ENCODE assay signal across 22 cellular contexts in genomic region chr16:20952144-20952797, GRCh38. TPM values are rescaled to one million over a fixed set of nuclear protein-coding genes. Genes with fewer than 3 reads are reported as not detected.
DNase-seq lines count a peak whose midpoint lies in the region; ATAC-seq and TF ChIP-seq lines count a peak whose summit lies in the region.
"Had no signal": no experiment of that assay in that cellular context is flagged by ENCODE, and none has a peak within 500 bp of the region (broad histone marks: within the 10 kb centered on the region; RNA-seq: fewer than 3 reads in every experiment).

No MANE protein-coding gene starts in this region.

- WGBS in right lobe of liver (ENCODE audit: insufficient coverage, low coverage, low lambda C conversion rate, missing lambda C conversion rate), result 58% methylated on average over 7 of the region's 8 CpGs

- ATAC-seq in GM23338, result peak; percentile 75
- peak; percentile 67 for ATAC-seq in RWPE2 (ENCODE audit: low read depth)
- ATAC-seq in HG03439 (IDR thresholded peaks at IDR 0.05; ENCODE audit: unreplicated experiment), result no peak
- no peak for ATAC-seq in right lobe of liver
- ATAC-seq: activated CD8-positive, alpha-beta T cell treated with anti-CD3 and anti-CD28 coated beads for 36 hours; activated T-cell treated with anti-CD3 and anti-CD28 coated beads, Interleukin-2, amount 50 U/mL, for 4 hours; heart right ventricle; naive thymus-derived CD8-positive, alpha-beta T cell; stimulated activated naive B cell treated with anti-CD40 and anti-IgM and Interleukin-4, amounts not matched to agents 10 μg/mL and 1 μg/mL and 100 μg/mL, for 72 hours had no signal

- no peak overlapping the region for H3K27ac ChIP-seq in GM23338 (ENCODE audit: low read depth)
- H3K27ac ChIP-seq in RWPE2 (ENCODE audit: poor library complexity, severe bottlenecking), result no peak overlapping the region
- no peak overlapping the region for H3K27ac ChIP-seq in right lobe of liver
- H3K27ac ChIP-seq: heart right ventricle, ovary, sigmoid colon, thyroid gland had no signal

- no peaks in the 10 kb centered on the region; the same call in 2 of the 3 replicates for H3K9me3 Mint-ChIP-seq in GM23338
- H3K9me3 Mint-ChIP-seq: activated CD8-positive, alpha-beta T cell treated with anti-CD3 and anti-CD28 coated beads for 36 hours; activated naive CD4-positive, alpha-beta T cell treated with anti-CD3 and anti-CD28 coated beads, Interleukin-2, amount 10 ng/mL, durations not matched to agents 7 days and 5 days; activated T-cell treated with anti-CD3 and anti-CD28 coated beads, Interleukin-2, amount 50 U/mL, for 4 hours; naive thymus-derived CD8-positive, alpha-beta T cell; stimulated activated naive B cell treated with anti-CD40 and anti-IgM and Interleukin-4, amounts not matched to agents 10 μg/mL and 1 μg/mL and 100 μg/mL, for 72 hours; T-helper 2 cell treated with Interferon-gamma antibody and Interleukin-4, amounts not matched to agents 5 μg/mL and 100 μg/mL, for 36 hours had no signal

- no peak overlapping the region; the same call in 2 of the 3 replicates for H3K4me3 Mint-ChIP-seq in GM23338
- H3K4me3 Mint-ChIP-seq: activated CD8-positive, alpha-beta T cell treated with anti-CD3 and anti-CD28 coated beads for 36 hours; activated naive CD4-positive, alpha-beta T cell treated with anti-CD3 and anti-CD28 coated beads, Interleukin-2, amount 10 ng/mL, durations not matched to agents 7 days and 5 days; activated T-cell treated with anti-CD3 and anti-CD28 coated beads, Interleukin-2, amount 50 U/mL, for 4 hours; naive thymus-derived CD8-positive, alpha-beta T cell; stimulated activated naive B cell treated with anti-CD40 and anti-IgM and Interleukin-4, amounts not matched to agents 10 μg/mL and 1 μg/mL and 100 μg/mL, for 72 hours; T-helper 2 cell treated with Interferon-gamma antibody and Interleukin-4, amounts not matched to agents 5 μg/mL and 100 μg/mL, for 36 hours had no signal

- no peaks in the 10 kb centered on the region for H3K4me1 ChIP-seq in GM23338 (ENCODE audit: insufficient read depth)
- H3K4me1 ChIP-seq in RWPE2 (ENCODE audit: insufficient read depth, poor library complexity, severe bottlenecking), result no peaks in the 10 kb centered on the region
- no peaks in the 10 kb centered on the region for H3K4me1 ChIP-seq in right lobe of liver
- H3K4me1 ChIP-seq: heart right ventricle, sigmoid colon, thyroid gland had no signal

- intact Hi-C loops in right lobe of liver (cut with DNase I), result no loop called here

- peaks cover 7% of the 10 kb centered on the region for H3K27me3 Mint-ChIP-seq in GM23338 (ENCODE audit: insufficient read depth, low read depth, poor library complexity)
- H3K27me3 Mint-ChIP-seq: activated CD8-positive, alpha-beta T cell treated with anti-CD3 and anti-CD28 coated beads for 36 hours had no signal

- no peak overlapping the region; the same call in 1 of the 2 replicates for H3K27ac Mint-ChIP-seq in GM23338
- H3K27ac Mint-ChIP-seq: activated CD8-positive, alpha-beta T cell treated with anti-CD3 and anti-CD28 coated beads for 36 hours; activated naive CD4-positive, alpha-beta T cell treated with anti-CD3 and anti-CD28 coated beads, Interleukin-2, amount 10 ng/mL, durations not matched to agents 7 days and 5 days; naive thymus-derived CD8-positive, alpha-beta T cell; stimulated activated naive B cell treated with anti-CD40 and anti-IgM and Interleukin-4, amounts not matched to agents 10 μg/mL and 1 μg/mL and 100 μg/mL, for 72 hours; T-helper 2 cell treated with Interferon-gamma antibody and Interleukin-4, amounts not matched to agents 5 μg/mL and 100 μg/mL, for 36 hours had no signal

- H3K36me3 Mint-ChIP-seq in GM23338 (ENCODE audit: low read depth), result no peaks in the 10 kb centered on the region
- H3K36me3 Mint-ChIP-seq: activated naive CD4-positive, alpha-beta T cell treated with anti-CD3 and anti-CD28 coated beads, Interleukin-2, amount 10 ng/mL, durations not matched to agents 7 days and 5 days; naive thymus-derived CD8-positive, alpha-beta T cell; stimulated activated naive B cell treated with anti-CD40 and anti-IgM and Interleukin-4, amounts not matched to agents 10 μg/mL and 1 μg/mL and 100 μg/mL, for 72 hours had no signal

- H3K9me3 ChIP-seq in RWPE2 (ENCODE audit: severe bottlenecking) (no peaks in the 10 kb centered on the region), right lobe of liver (no peaks in the 10 kb centered on the region)
- H3K9me3 ChIP-seq: heart right ventricle, ovary, sigmoid colon, thyroid gland had no signal

- no peak for TF ChIP-seq CTCF in GM23338 (conservative IDR thresholded peaks at IDR 0.05; ENCODE audit: low read depth in 2 of 2)
- TF ChIP-seq CTCF in RWPE2 (IDR thresholded peaks at IDR 0.05; ENCODE audit: poor library complexity, severe bottlenecking), result no peak
- TF ChIP-seq CTCF in right lobe of liver (IDR thresholded peaks at IDR 0.05), result no peak

- H3K79me2 ChIP-seq in GM23338 (replicated peaks; ENCODE audit: insufficient read depth), result no peaks in the 10 kb centered on the region

- no peaks in the 10 kb centered on the region for H3K9me2 ChIP-seq in GM23338 (ENCODE audit: insufficient read depth)

- H3K4me1 Mint-ChIP-seq in GM23338, result peaks cover 6% of the 10 kb centered on the region; the same call in 2 of the 3 replicates
- H3K4me1 Mint-ChIP-seq: activated naive CD4-positive, alpha-beta T cell treated with anti-CD3 and anti-CD28 coated beads, Interleukin-2, amount 10 ng/mL, durations not matched to agents 7 days and 5 days; naive thymus-derived CD8-positive, alpha-beta T cell had no signal

- no peaks in the 10 kb centered on the region for H4K20me1 ChIP-seq in GM23338 (replicated peaks; ENCODE audit: insufficient read depth)

- DNase-seq in GM23338 (ENCODE audit: low spot score) (peak; percentile 37), NCI-H146 (lab: John Stamatoyannopoulos, UW) (peak; percentile 45), RWPE2 (ENCODE audit: low spot score) (no peak), left kidney (ENCODE audit: low read depth, low spot score) (peak; percentile 74), GM19240 (ENCODE audit: insufficient read length, low spot score) (no peak), right lobe of liver (no peak)
- DNase-seq in stimulated activated naive CD4-positive, alpha-beta T cell treated with Interleukin-2 at 50 U/mL for 16 hours (lab: John Stamatoyannopoulos, UW), result no peak
- DNase-seq: activated CD8-positive, alpha-beta T cell treated with anti-CD3 and anti-CD28 coated beads for 36 hours; activated naive CD4-positive, alpha-beta T cell treated with anti-CD3 and anti-CD28 coated beads, Interleukin-2, amount 10 ng/mL, durations not matched to agents 7 days and 5 days; activated T-cell treated with anti-CD3 and anti-CD28 coated beads, Interleukin-2, amount 50 U/mL, for 4 hours; heart right ventricle; mesenchymal stem cell; naive thymus-derived CD8-positive, alpha-beta T cell; NCI-H1436 treated with DMSO at 0.1 percent for 48 hours; NCI-H69; OCI-M1; ovary; sigmoid colon; stimulated activated naive B cell treated with anti-CD40 and anti-IgM and Interleukin-4, amounts not matched to agents 10 μg/mL and 1 μg/mL and 100 μg/mL, for 72 hours had no signal

- H3K27me3 ChIP-seq in GM23338 (ENCODE audit: insufficient read depth), result no peaks in the 10 kb centered on the region
- no peaks in the 10 kb centered on the region for H3K27me3 ChIP-seq in RWPE2 (ENCODE audit: insufficient read depth, poor library complexity, severe bottlenecking)
- no peaks in the 10 kb centered on the region for H3K27me3 ChIP-seq in right lobe of liver
- H3K27me3 ChIP-seq: heart right ventricle, ovary, sigmoid colon, thyroid gland had no signal

- no peak for TF ChIP-seq POLR2A in right lobe of liver (IDR thresholded peaks at IDR 0.05)

- no peaks in the 10 kb centered on the region for H3K36me3 ChIP-seq in GM23338 (ENCODE audit: insufficient read depth)
- H3K36me3 ChIP-seq in RWPE2 (ENCODE audit: low read depth), result no peaks in the 10 kb centered on the region
- no peaks in the 10 kb centered on the region for H3K36me3 ChIP-seq in right lobe of liver
- H3K36me3 ChIP-seq: heart right ventricle, ovary, sigmoid colon, thyroid gland had no signal

- H3K4me3 ChIP-seq in GM23338, result no peak overlapping the region
- H3K4me3 ChIP-seq in RWPE2 (ENCODE audit: severe bottlenecking), result no peak overlapping the region
- H3K4me3 ChIP-seq in right lobe of liver, result no peak overlapping the region
- H3K4me3 ChIP-seq: heart right ventricle, ovary, sigmoid colon, thyroid gland had no signal

- H3K4me2 ChIP-seq in GM23338, result no peak overlapping the region

- no peak overlapping the region for H2AFZ ChIP-seq in GM23338

- no peaks in the 10 kb centered on the region for H3F3A ChIP-seq in GM23338 (replicated peaks; ENCODE audit: low read depth)

TF ChIP-seq in GM23338, 12 proteins besides CTCF, POLR2A, EP300 and RAD21 (continues in another document):
- TF ChIP-seq CREB1 (CRISPR knock-in tag; IDR thresholded peaks at IDR 0.05; ENCODE audit: low read depth) (no peak), ZNF114 (CRISPR knock-in tag; IDR thresholded peaks at IDR 0.05) (no peak), ZNF331 (CRISPR knock-in tag; IDR thresholded peaks at IDR 0.05; ENCODE audit: low read depth) (no peak), NANOG (IDR thresholded peaks at IDR 0.05; ENCODE audit: borderline replicate concordance) (no peak), POLR2AphosphoS5 (IDR thresholded peaks at IDR 0.05; ENCODE audit: low read depth) (no peak), EZH2 (IDR thresholded peaks at IDR 0.05; ENCODE audit: low read depth, unreplicated experiment) (no peak)

RNA-seq across cellular contexts. Expression of gene LYRM1, which starts 51.7 kb away (rescaled TPM):
- 18.7 and 19.4 TPM in 2 replicates for total RNA-seq in GM23338 (2014; rRNA removed; shearing (Covaris generic))
- polyA plus RNA-seq in GM23338 (2016; fragmentation: Nextera tagmentation; extraction: Ambion mirVana), result 24.8 and 24.9 TPM in 2 replicates
- 100 to 1,000 TPM in 1 of 6 experiments, 10 to 100 TPM in 5; 32.4 to 102 (median 37.9) TPM for total RNA-seq in right lobe of liver

RNA-seq across cellular contexts. Expression of gene DCUN1D3, which starts 52.1 kb away (rescaled TPM):
- total RNA-seq in GM23338 (2014; rRNA removed; shearing (Covaris generic)), result 13.7 and 16.0 TPM in 2 replicates
- polyA plus RNA-seq in GM23338 (2016; fragmentation: Nextera tagmentation; extraction: Ambion mirVana), result 8.0 and 8.5 TPM in 2 replicates
- 10 to 100 TPM; 10.3 to 15.1 (median 13.8) TPM for total RNA-seq in right lobe of liver

Comparison
In these comparisons a context has a peak if more than half of its experiments do, and no peak if none do; other contexts are left out.
1. ATAC-seq: peak in GM23338 (single experiment) and RWPE2 (single experiment); none in HG03439 (single experiment) and right lobe of liver (0 of 4).
2. DNase-seq: peak in GM23338 (single experiment), NCI-H146 (single experiment) and left kidney (single experiment); none in RWPE2 (single experiment), stimulated activated naive CD4-positive, alpha-beta T cell treated with Interleukin-2 at 50 U/mL for 16 hours (single experiment), GM19240 (single experiment) and right lobe of liver (0 of 3).